8 cellular contexts compared by ENCODE assay signal in the genomic region with DNA sequence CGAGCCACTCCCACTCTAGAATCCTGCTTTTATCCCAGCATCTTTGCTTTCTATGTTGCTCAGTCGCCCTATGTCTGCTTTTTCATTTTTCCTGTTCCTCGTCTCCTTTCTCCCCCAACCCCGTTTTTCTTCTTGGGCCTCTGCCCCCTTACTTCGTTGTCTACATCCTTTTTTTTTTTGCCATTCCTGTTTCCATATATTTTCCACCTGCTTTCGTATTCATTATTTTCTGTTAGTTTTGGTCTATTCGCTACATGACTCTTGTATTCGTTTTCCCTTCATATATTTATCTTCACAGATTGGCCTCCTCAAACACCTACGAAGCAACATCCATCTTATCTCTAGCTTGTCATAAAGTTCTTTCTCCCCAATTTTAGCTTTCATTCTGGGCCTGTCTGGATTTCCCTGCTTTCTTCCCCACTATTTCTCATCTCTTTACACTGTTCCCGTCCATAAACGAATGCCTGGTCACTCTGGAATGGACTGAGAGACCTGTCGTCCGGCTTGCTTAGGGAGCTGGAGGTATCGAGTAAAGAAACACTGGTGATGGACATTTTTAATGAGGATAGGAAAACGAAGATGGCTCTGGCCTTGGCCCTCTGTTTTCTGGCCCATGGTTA. TPM values are rescaled to one million over a fixed set of nuclear protein-coding genes. Genes with fewer than 3 reads are reported as not detected.
A peak's percentile ranks its signal among the peaks of the same experiment; 100 is the strongest.
DNase-seq lines count a peak whose midpoint lies in the region; ATAC-seq and TF ChIP-seq lines count a peak whose summit lies in the region.

No MANE protein-coding gene starts in this region.

- H3K36me3 ChIP-seq in HUES48 (ENCODE audit: control insufficient read depth, insufficient read depth, low read length) = peaks cover 48% of the 10 kb centered on the region

- no peak for TF ChIP-seq CTCF in 22Rv1 (IDR thresholded peaks at IDR 0.05)
- no peak for TF ChIP-seq CTCF in cardiac fibroblast (IDR thresholded peaks at IDR 0.05; ENCODE audit: low read depth, low read length)

- H3K4me1 ChIP-seq in HUES48 (ENCODE audit: control insufficient read depth, insufficient read depth, low read length) (peaks cover 13% of the 10 kb centered on the region), mononuclear cell (ENCODE audit: insufficient read depth, low read length) (peaks cover 48% of the 10 kb centered on the region)

- H3K9me3 ChIP-seq in HUES48 (ENCODE audit: control insufficient read depth, insufficient read depth, low read length) = no peaks in the 10 kb centered on the region
- no peaks in the 10 kb centered on the region for H3K9me3 ChIP-seq in mononuclear cell (ENCODE audit: low read depth, low read length)

- ATAC-seq in GM21381 (IDR thresholded peaks at IDR 0.05; ENCODE audit: unreplicated experiment) = no peak
- no peak for ATAC-seq in HG02763 (IDR thresholded peaks at IDR 0.05; ENCODE audit: unreplicated experiment)

- peak overlapping the region; percentile 84 for H3K4me3 ChIP-seq in HUES48 (ENCODE audit: low read depth, low read length)
- peak overlapping the region; percentile 90 to 92 for H3K4me3 ChIP-seq in cardiac fibroblast (replicated peaks in 1 of 2; ENCODE audit: low read depth in 2 of 2, low read length in 2 of 2)
- peak overlapping the region; percentile 77 for H3K4me3 ChIP-seq in mononuclear cell (ENCODE audit: low read length)

- H3K27ac ChIP-seq in 22Rv1 (peak overlapping the region; percentile 96), HUES48 (ENCODE audit: low read depth, low read length) (peak overlapping the region; percentile 99)

- H3K27me3 ChIP-seq in HUES48 (ENCODE audit: control insufficient read depth, insufficient read depth, low read length) (no peaks in the 10 kb centered on the region), mononuclear cell (ENCODE audit: insufficient read depth, low read length) (no peaks in the 10 kb centered on the region)

- DNase-seq in cardiac fibroblast (ENCODE audit: low read depth in 2 of 2) (no peak), DMS153 (lab: John Stamatoyannopoulos, UW) (no peak), NCI-H2029 treated with DMSO at 0.1 percent for 48 hours (lab: John Stamatoyannopoulos, UW) (no peak)

- peak overlapping the region; percentile 93 for H3K9ac ChIP-seq in HUES48 (ENCODE audit: low read depth, low read length)

RNA-seq across cellular contexts. Expression of a gene that starts 0.9 kb away (rescaled TPM):
- 67.0 TPM for total RNA-seq in mononuclear cell

RNA-seq across cellular contexts. Expression of a gene that starts 6.4 kb away (rescaled TPM):
- 245 TPM for total RNA-seq in mononuclear cell

RNA-seq across cellular contexts. Expression of a gene that starts 28.6 kb away (rescaled TPM):
- 9.2 TPM for total RNA-seq in mononuclear cell

RNA-seq across cellular contexts. Expression of a gene that starts 31.0 kb away (rescaled TPM):
- total RNA-seq in mononuclear cell = 81.3 TPM

RNA-seq across cellular contexts. Expression of a gene that starts 34.3 kb away (rescaled TPM):
- 3.0 TPM for total RNA-seq in mononuclear cell
